Comparison of ENCODE assay signal across 30 cellular contexts in the genomic region with DNA sequence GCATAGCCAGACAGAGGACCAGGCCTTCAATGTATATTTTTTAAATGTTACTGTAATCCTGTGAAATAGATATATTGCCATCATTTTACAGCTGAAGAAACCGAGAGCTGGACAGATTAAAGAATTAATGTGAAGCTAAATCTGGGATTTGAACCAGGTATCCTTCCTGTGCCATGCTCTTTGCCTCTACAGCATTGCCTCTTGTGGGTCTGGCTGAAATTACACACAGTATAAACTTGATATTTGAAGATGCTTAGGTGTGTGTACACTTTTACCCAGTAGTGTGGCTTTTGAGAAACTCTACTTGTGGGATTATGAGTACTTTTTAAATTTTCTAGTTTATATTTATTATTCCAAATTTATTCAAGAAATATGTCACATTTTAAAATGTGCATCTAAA.
"Had no signal": no experiment of that assay in that cellular context is flagged by ENCODE, and none has a peak within 500 bp of the region (broad histone marks: within the 10 kb centered on the region; RNA-seq: fewer than 3 reads in every experiment).

No MANE protein-coding gene starts in this region.

- ATAC-seq: activated CD8-positive, alpha-beta memory T cell treated with anti-CD3 and anti-CD28 coated beads, Interleukin-2, amount 10 ng/mL, durations not matched to agents 7 days and 5 days; activated CD8-positive, alpha-beta T cell treated with anti-CD3 and anti-CD28 coated beads for 36 hours; activated naive CD8-positive, alpha-beta T cell treated with anti-CD3 and anti-CD28 coated beads, Interleukin-2, amount 50 U/mL, for 24 hours; esophagus mucosa; foreskin keratinocyte; heart right ventricle; naive thymus-derived CD4-positive, alpha-beta T cell; psoas muscle; stimulated activated memory B cell treated with anti-CD40 and anti-IgM and Interleukin-4, amounts not matched to agents 10 μg/mL and 1 μg/mL and 100 μg/mL, for 72 hours; stimulated activated naive CD8-positive, alpha-beta T cell treated with anti-CD3 and anti-CD28 coated beads, Interleukin-15, amount 100 ng/mL, for 72 hours; WTC11 had no signal

- H3K27ac Mint-ChIP-seq: activated CD8-positive, alpha-beta memory T cell treated with anti-CD3 and anti-CD28 coated beads, Interleukin-2, amount 10 ng/mL, durations not matched to agents 7 days and 5 days; activated CD8-positive, alpha-beta T cell treated with anti-CD3 and anti-CD28 coated beads for 36 hours; activated naive CD4-positive, alpha-beta T cell treated with anti-CD3 and anti-CD28 coated beads, Interleukin-2, amount 50 U/mL, for 24 hours; activated naive CD8-positive, alpha-beta T cell treated with anti-CD3 and anti-CD28 coated beads, Interleukin-2, amount 50 U/mL, for 24 hours; activated T-helper 2 cell treated with anti-CD3 and anti-CD28 coated beads, Interferon-gamma antibody, Interleukin-2, Interleukin-4, amounts not matched to agents 10 μg/mL and 5 μg/mL and 100 μg/mL, durations not matched to agents 14 hours and 24 hours and 36 hours; memory B cell; naive thymus-derived CD4-positive, alpha-beta T cell; stimulated activated memory B cell treated with anti-CD40 and anti-IgM and Interleukin-4, amounts not matched to agents 10 μg/mL and 1 μg/mL and 100 μg/mL, for 72 hours; stimulated activated naive CD8-positive, alpha-beta T cell treated with anti-CD3 and anti-CD28 coated beads, Interleukin-15, amount 100 ng/mL, for 72 hours; WTC11 had no signal

- H3K36me3 Mint-ChIP-seq: activated CD8-positive, alpha-beta memory T cell treated with anti-CD3 and anti-CD28 coated beads, Interleukin-2, amount 10 ng/mL, durations not matched to agents 7 days and 5 days; activated naive CD4-positive, alpha-beta T cell treated with anti-CD3 and anti-CD28 coated beads, Interleukin-2, amount 50 U/mL, for 24 hours; memory B cell; naive thymus-derived CD4-positive, alpha-beta T cell; stimulated activated memory B cell treated with anti-CD40 and anti-IgM and Interleukin-4, amounts not matched to agents 10 μg/mL and 1 μg/mL and 100 μg/mL, for 72 hours; WTC11 had no signal

- H3K9me3 Mint-ChIP-seq: activated naive CD4-positive, alpha-beta T cell treated with anti-CD3 and anti-CD28 coated beads, Interleukin-2, amount 50 U/mL, for 24 hours; neural crest cell had no signal

- H3K4me1 Mint-ChIP-seq: activated CD8-positive, alpha-beta memory T cell treated with anti-CD3 and anti-CD28 coated beads, Interleukin-2, amount 10 ng/mL, durations not matched to agents 7 days and 5 days; activated naive CD4-positive, alpha-beta T cell treated with anti-CD3 and anti-CD28 coated beads, Interleukin-2, amount 50 U/mL, for 24 hours; activated naive CD8-positive, alpha-beta T cell treated with anti-CD3 and anti-CD28 coated beads, Interleukin-2, amount 50 U/mL, for 24 hours; memory B cell; naive thymus-derived CD4-positive, alpha-beta T cell; neural crest cell; stimulated activated memory B cell treated with anti-CD40 and anti-IgM and Interleukin-4, amounts not matched to agents 10 μg/mL and 1 μg/mL and 100 μg/mL, for 72 hours; stimulated activated naive CD8-positive, alpha-beta T cell treated with anti-CD3 and anti-CD28 coated beads, Interleukin-15, amount 100 ng/mL, for 72 hours had no signal

- H3K27me3 Mint-ChIP-seq: activated CD8-positive, alpha-beta memory T cell treated with anti-CD3 and anti-CD28 coated beads, Interleukin-2, amount 10 ng/mL, durations not matched to agents 7 days and 5 days; activated CD8-positive, alpha-beta T cell treated with anti-CD3 and anti-CD28 coated beads for 36 hours; activated naive CD4-positive, alpha-beta T cell treated with anti-CD3 and anti-CD28 coated beads, Interleukin-2, amount 50 U/mL, for 24 hours; activated naive CD8-positive, alpha-beta T cell treated with anti-CD3 and anti-CD28 coated beads, Interleukin-2, amount 50 U/mL, for 24 hours; memory B cell; naive thymus-derived CD4-positive, alpha-beta T cell; stimulated activated memory B cell treated with anti-CD40 and anti-IgM and Interleukin-4, amounts not matched to agents 10 μg/mL and 1 μg/mL and 100 μg/mL, for 72 hours; stimulated activated naive CD8-positive, alpha-beta T cell treated with anti-CD3 and anti-CD28 coated beads, Interleukin-15, amount 100 ng/mL, for 72 hours had no signal

- DNase-seq: activated CD4-positive, alpha-beta T cell treated with anti-CD3 and anti-CD28 coated beads for 1 hour; activated CD4-positive, alpha-beta T cell treated with anti-CD3 and anti-CD28 coated beads, Interleukin-2, amount 50 U/mL, for 1 hour; activated CD8-positive, alpha-beta memory T cell treated with anti-CD3 and anti-CD28 coated beads, Interleukin-2, amount 10 ng/mL, durations not matched to agents 7 days and 5 days; activated CD8-positive, alpha-beta T cell treated with anti-CD3 and anti-CD28 coated beads for 36 hours; activated naive CD8-positive, alpha-beta T cell treated with anti-CD3 and anti-CD28 coated beads, Interleukin-2, amount 50 U/mL, for 24 hours; activated T-cell treated with anti-CD3 and anti-CD28 coated beads, Interleukin-2, amount 50 U/mL, for 48 hours; amygdala; caudate nucleus; foreskin keratinocyte; heart right ventricle; midbrain; naive thymus-derived CD4-positive, alpha-beta T cell; occipital lobe; psoas muscle; stimulated activated CD4-positive, alpha-beta T cell treated with anti-CD3 and anti-CD28 coated beads, Interleukin-1b, Interleukin-23, amount 100 ng/mL, for 48 hours; stimulated activated CD4-positive, alpha-beta T cell treated with anti-CD3 and anti-CD28 coated beads, Interleukin-4, amount 100 ng/mL, for 4 hours; stimulated activated CD8-positive, alpha-beta memory T cell treated with anti-CD3 and anti-CD28 coated beads, Interleukin-4, amount 100 ng/mL, for 48 hours; stimulated activated naive CD8-positive, alpha-beta T cell treated with anti-CD3 and anti-CD28 coated beads, Interleukin-15, amount 100 ng/mL, for 72 hours; substantia nigra; T1000; upper lobe of left lung had no signal

- H3K4me3 Mint-ChIP-seq: activated CD8-positive, alpha-beta memory T cell treated with anti-CD3 and anti-CD28 coated beads, Interleukin-2, amount 10 ng/mL, durations not matched to agents 7 days and 5 days; activated CD8-positive, alpha-beta T cell treated with anti-CD3 and anti-CD28 coated beads for 36 hours; activated naive CD4-positive, alpha-beta T cell treated with anti-CD3 and anti-CD28 coated beads, Interleukin-2, amount 50 U/mL, for 24 hours; activated naive CD8-positive, alpha-beta T cell treated with anti-CD3 and anti-CD28 coated beads, Interleukin-2, amount 50 U/mL, for 24 hours; memory B cell; naive thymus-derived CD4-positive, alpha-beta T cell; neural crest cell; stimulated activated memory B cell treated with anti-CD40 and anti-IgM and Interleukin-4, amounts not matched to agents 10 μg/mL and 1 μg/mL and 100 μg/mL, for 72 hours; stimulated activated naive CD8-positive, alpha-beta T cell treated with anti-CD3 and anti-CD28 coated beads, Interleukin-15, amount 100 ng/mL, for 72 hours; WTC11 had no signal

- H3K4me3 ChIP-seq: heart right ventricle, psoas muscle, right atrium auricular region, smooth muscle cell, upper lobe of left lung had no signal
